In the genomic region with DNA sequence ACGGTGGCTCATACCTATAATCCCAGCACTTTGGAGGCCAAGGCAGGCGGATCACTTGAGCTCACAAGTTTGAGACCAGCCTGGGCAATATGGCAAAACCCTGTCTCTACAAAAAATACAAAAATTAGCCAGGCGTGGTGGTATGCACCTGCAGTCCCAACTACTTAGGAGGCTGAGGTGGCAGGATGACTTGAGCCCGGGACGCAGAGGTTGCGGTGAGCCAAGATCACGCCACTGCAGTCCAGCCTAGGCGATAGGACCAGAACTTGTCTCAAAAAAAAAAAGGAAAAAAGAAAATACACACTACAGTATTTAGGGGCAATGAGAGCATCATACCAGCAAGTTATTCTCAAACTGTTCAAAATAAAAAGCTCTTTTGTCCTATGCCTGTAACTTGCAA, we compare ENCODE assay signal across 35 cellular contexts.
"Had no signal": no experiment of that assay in that cellular context is flagged by ENCODE, and none has a peak within 500 bp of the region (broad histone marks: within the 10 kb centered on the region; RNA-seq: fewer than 3 reads in every experiment).

No MANE protein-coding gene starts in this region.

- H3K4me3 ChIP-seq: breast epithelium, esophagus muscularis mucosa, heart right ventricle, lower lobe of right lung, mucosa of descending colon, ovary, right lobe of liver, thyroid gland, upper lobe of right lung had no signal

- H3K27ac ChIP-seq: breast epithelium, esophagus muscularis mucosa, heart right ventricle, lower lobe of right lung, neutrophil, ovary, right lobe of liver, thyroid gland, upper lobe of right lung, WERI-Rb-1 had no signal

- H3K27me3 ChIP-seq: breast epithelium, esophagus muscularis mucosa, heart right ventricle, neutrophil, ovary, right lobe of liver, thyroid gland, upper lobe of right lung had no signal

- H3K36me3 ChIP-seq: breast epithelium, esophagus muscularis mucosa, heart right ventricle, lower lobe of right lung, neutrophil, ovary, right lobe of liver, thyroid gland, upper lobe of right lung, WERI-Rb-1 had no signal

- H3K9me3 ChIP-seq: breast epithelium, esophagus muscularis mucosa, lower lobe of right lung, mucosa of descending colon, neutrophil, ovary, right lobe of liver, thyroid gland, upper lobe of right lung had no signal

- H3K4me1 ChIP-seq: breast epithelium had no signal

- DNase-seq: activated CD4-positive, alpha-beta memory T cell treated with anti-CD3 and anti-CD28 coated beads for 36 hours; activated CD4-positive, alpha-beta T cell treated with anti-CD3 and anti-CD28 coated beads, Interleukin-2, amount 10 ng/mL, durations not matched to agents 24 days and 14 days; activated CD4-positive, CD25-positive, alpha-beta regulatory T cell treated with anti-CD3 and anti-CD28 coated beads, Interleukin-2, amount 50 U/mL, for 72 hours; activated CD8-positive, alpha-beta memory T cell treated with anti-CD3 and anti-CD28 coated beads, Interleukin-2, amount 50 U/mL, for 4 hours; activated effector memory CD4-positive, alpha-beta T cell treated with anti-CD3 and anti-CD28 coated beads, Interleukin-2, amount 50 U/mL, for 16 hours; activated naive CD4-positive, alpha-beta T cell treated with anti-CD3 and anti-CD28 coated beads, Interleukin-2, amount 10 ng/mL, durations not matched to agents 7 days and 5 days; activated naive CD8-positive, alpha-beta T cell treated with anti-CD3 and anti-CD28 coated beads, Interleukin-2, amount 10 ng/mL, durations not matched to agents 7 days and 5 days; activated T-cell treated with anti-CD3 and anti-CD28 coated beads, Interleukin-2, amount 50 U/mL, for 1 hour; amniotic stem cell; central memory CD4-positive, alpha-beta T cell; foreskin melanocyte; heart right ventricle; kidney glomerular epithelial cell; lower lobe of right lung; mesendoderm; mucosa of descending colon; nephron progenitor cell; ovary; right lobe of liver; stimulated activated CD4-positive, alpha-beta T cell treated with anti-CD3 and anti-CD28 coated beads, Interleukin-12 subunit alpha, Interleukin-12 subunit beta, amount 100 ng/mL, for 4 hours; stimulated activated CD4-positive, alpha-beta T cell treated with anti-CD3 and anti-CD28 coated beads, Interleukin-4, amount 100 ng/mL, for 1 hour; stimulated activated naive CD8-positive, alpha-beta T cell treated with anti-CD3 and anti-CD28 coated beads, Interleukin-15, amount 100 ng/mL, for 72 hours; substantia nigra; T1000; thyroid gland; upper lobe of right lung; WERI-Rb-1 had no signal

- H3K9me3 Mint-ChIP-seq: activated CD4-positive, alpha-beta memory T cell treated with anti-CD3 and anti-CD28 coated beads for 36 hours; activated CD4-positive, alpha-beta T cell treated with anti-CD3 and anti-CD28 coated beads, Interleukin-2, amount 10 ng/mL, durations not matched to agents 24 days and 14 days; activated naive CD4-positive, alpha-beta T cell treated with anti-CD3 and anti-CD28 coated beads, Interleukin-2, amount 10 ng/mL, durations not matched to agents 7 days and 5 days; activated T-helper 1 cell treated with anti-CD3 and anti-CD28 coated beads, Interleukin-12 subunit alpha, Interleukin-12 subunit beta, Interleukin-2, Interleukin-4 antibody, amounts not matched to agents 30 ng/mL and 10 ng/mL and 1 ng/mL, durations not matched to agents 14 hours and 24 hours and 36 hours; dendritic cell treated with granulocyte-macrophage colony-stimulating factor and Interleukin-4, amounts not matched to agents 40 ng/mL and 50 ng/mL, for 4 days; stimulated activated naive CD8-positive, alpha-beta T cell treated with anti-CD3 and anti-CD28 coated beads, Interleukin-15, amount 100 ng/mL, for 72 hours; T-helper 1 cell treated with Interleukin-12 subunit alpha and Interleukin-12 subunit beta and Interleukin-4 antibody, amounts not matched to agents 30 μg/mL and 1 μg/mL, for 36 hours had no signal

- H3K27me3 Mint-ChIP-seq: activated CD4-positive, alpha-beta memory T cell treated with anti-CD3 and anti-CD28 coated beads for 36 hours; activated CD4-positive, alpha-beta T cell treated with anti-CD3 and anti-CD28 coated beads, Interleukin-2, amount 10 ng/mL, durations not matched to agents 24 days and 14 days; activated naive CD4-positive, alpha-beta T cell treated with anti-CD3 and anti-CD28 coated beads, Interleukin-2, amount 10 ng/mL, durations not matched to agents 7 days and 5 days; activated naive CD8-positive, alpha-beta T cell treated with anti-CD3 and anti-CD28 coated beads, Interleukin-2, amount 10 ng/mL, durations not matched to agents 7 days and 5 days; dendritic cell treated with granulocyte-macrophage colony-stimulating factor and Interleukin-4, amounts not matched to agents 40 ng/mL and 50 ng/mL, for 4 days; progenitor cell of endocrine pancreas; stimulated activated naive CD8-positive, alpha-beta T cell treated with anti-CD3 and anti-CD28 coated beads, Interleukin-15, amount 100 ng/mL, for 72 hours had no signal

- H3K27ac Mint-ChIP-seq: activated CD4-positive, alpha-beta memory T cell treated with anti-CD3 and anti-CD28 coated beads for 36 hours; activated CD4-positive, alpha-beta T cell treated with anti-CD3 and anti-CD28 coated beads, Interleukin-2, amount 10 ng/mL, durations not matched to agents 24 days and 14 days; activated naive CD4-positive, alpha-beta T cell treated with anti-CD3 and anti-CD28 coated beads, Interleukin-2, amount 10 ng/mL, durations not matched to agents 7 days and 5 days; activated naive CD8-positive, alpha-beta T cell treated with anti-CD3 and anti-CD28 coated beads, Interleukin-2, amount 10 ng/mL, durations not matched to agents 7 days and 5 days; activated T-helper 1 cell treated with anti-CD3 and anti-CD28 coated beads, Interleukin-12 subunit alpha, Interleukin-12 subunit beta, Interleukin-2, Interleukin-4 antibody, amounts not matched to agents 30 ng/mL and 10 ng/mL and 1 ng/mL, durations not matched to agents 14 hours and 24 hours and 36 hours; dendritic cell treated with granulocyte-macrophage colony-stimulating factor and Interleukin-4, amounts not matched to agents 40 ng/mL and 50 ng/mL, for 4 days; nephron progenitor cell; stimulated activated naive CD8-positive, alpha-beta T cell treated with anti-CD3 and anti-CD28 coated beads, Interleukin-15, amount 100 ng/mL, for 72 hours; T-helper 1 cell treated with Interleukin-12 subunit alpha and Interleukin-12 subunit beta and Interleukin-4 antibody, amounts not matched to agents 30 μg/mL and 1 μg/mL, for 36 hours had no signal

- ATAC-seq: heart right ventricle; left lobe of liver; lower lobe of right lung; mucosa of descending colon; right lobe of liver; stimulated activated naive CD8-positive, alpha-beta T cell treated with anti-CD3 and anti-CD28 coated beads, Interleukin-15, amount 100 ng/mL, for 72 hours; upper lobe of right lung had no signal

- H3K36me3 Mint-ChIP-seq: activated CD4-positive, alpha-beta memory T cell treated with anti-CD3 and anti-CD28 coated beads for 36 hours had no signal

- H3K4me3 Mint-ChIP-seq: activated CD4-positive, alpha-beta memory T cell treated with anti-CD3 and anti-CD28 coated beads for 36 hours; activated CD4-positive, alpha-beta T cell treated with anti-CD3 and anti-CD28 coated beads, Interleukin-2, amount 10 ng/mL, durations not matched to agents 24 days and 14 days; activated naive CD4-positive, alpha-beta T cell treated with anti-CD3 and anti-CD28 coated beads, Interleukin-2, amount 10 ng/mL, durations not matched to agents 7 days and 5 days; activated naive CD8-positive, alpha-beta T cell treated with anti-CD3 and anti-CD28 coated beads, Interleukin-2, amount 10 ng/mL, durations not matched to agents 7 days and 5 days; activated T-helper 1 cell treated with anti-CD3 and anti-CD28 coated beads, Interleukin-12 subunit alpha, Interleukin-12 subunit beta, Interleukin-2, Interleukin-4 antibody, amounts not matched to agents 30 ng/mL and 10 ng/mL and 1 ng/mL, durations not matched to agents 14 hours and 24 hours and 36 hours; dendritic cell treated with granulocyte-macrophage colony-stimulating factor and Interleukin-4, amounts not matched to agents 40 ng/mL and 50 ng/mL, for 4 days; nephron progenitor cell; stimulated activated naive CD8-positive, alpha-beta T cell treated with anti-CD3 and anti-CD28 coated beads, Interleukin-15, amount 100 ng/mL, for 72 hours; T-helper 1 cell treated with Interleukin-12 subunit alpha and Interleukin-12 subunit beta and Interleukin-4 antibody, amounts not matched to agents 30 μg/mL and 1 μg/mL, for 36 hours had no signal
